ENCODE assay signal across 1 cellular context in the genomic region with DNA sequence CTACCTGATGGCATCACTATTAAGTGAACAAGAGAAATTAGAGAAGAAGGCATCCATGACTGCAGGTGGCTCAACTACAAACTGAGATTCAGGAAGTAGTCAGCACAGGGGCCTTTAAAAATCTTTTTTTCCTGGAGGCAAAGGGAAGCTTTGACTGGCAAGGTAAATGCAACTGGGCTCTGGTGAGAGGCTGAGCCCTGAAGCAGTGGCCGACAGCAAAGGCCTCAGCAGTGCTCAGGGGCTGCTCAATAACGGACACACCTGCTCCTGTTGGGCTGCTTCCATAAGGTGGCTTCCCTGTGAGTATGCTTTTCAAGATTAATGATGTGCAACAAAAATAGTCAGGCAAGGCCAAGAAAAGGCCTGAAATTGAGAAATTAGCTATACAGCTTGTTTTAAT.
TF ChIP-seq lines count a peak whose summit lies in the region.

No MANE protein-coding gene starts in this region.

TF ChIP-seq in GM23338, 12 proteins besides CTCF, POLR2A, EP300 and RAD21 (continued from another document):
- TF ChIP-seq ZNF462 (CRISPR knock-in tag; IDR thresholded peaks at IDR 0.05) (no peak), REST (IDR thresholded peaks at IDR 0.05; ENCODE audit: unreplicated experiment) (no peak), CREB1 (CRISPR knock-in tag; IDR thresholded peaks at IDR 0.05; ENCODE audit: low read depth) (no peak), ZNF114 (CRISPR knock-in tag; IDR thresholded peaks at IDR 0.05) (no peak), JUNB (IDR thresholded peaks at IDR 0.05; ENCODE audit: unreplicated experiment) (no peak)
